ENCODE assay signal across 8 cellular contexts in the genomic region with DNA sequence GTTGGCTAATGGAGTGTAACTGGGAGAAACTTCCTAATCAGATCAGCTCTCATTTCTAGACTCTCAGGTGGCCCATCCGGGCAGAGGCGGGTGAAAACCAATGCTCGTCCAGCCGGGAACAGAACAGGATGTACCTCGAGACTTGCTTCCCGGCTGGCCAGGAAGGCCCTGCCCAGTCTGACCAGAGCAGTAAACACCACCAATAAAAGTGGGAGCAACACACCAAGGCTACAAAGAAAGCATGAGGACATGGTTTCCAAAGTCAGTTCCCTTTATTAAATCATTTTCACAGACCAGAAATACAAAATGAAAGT. TPM values are rescaled to one million over a fixed set of nuclear protein-coding genes. Genes with fewer than 3 reads are reported as not detected.
DNase-seq lines count a peak whose midpoint lies in the region; ATAC-seq and TF ChIP-seq lines count a peak whose summit lies in the region.

No MANE protein-coding gene starts in this region.

- H3K36me3 ChIP-seq in hepatocyte (replicated peaks; ENCODE audit: insufficient read depth, low read depth) (no peaks in the 10 kb centered on the region), smooth muscle cell (ENCODE audit: low read depth) (no peaks in the 10 kb centered on the region)

- H3K9me3 Mint-ChIP-seq in activated naive CD4-positive, alpha-beta T cell treated with anti-CD3 and anti-CD28 coated beads, Interleukin-2, amount 50 U/mL, for 72 hours: no peaks in the 10 kb centered on the region

- H3F3A ChIP-seq in smooth muscle cell (ENCODE audit: low read depth): peaks cover 27% of the 10 kb centered on the region

- no peak for ATAC-seq in activated naive CD4-positive, alpha-beta T cell treated with anti-CD3 and anti-CD28 coated beads, Interleukin-2, amount 50 U/mL, for 72 hours
- no peak for ATAC-seq in HG03354 (IDR thresholded peaks at IDR 0.05; ENCODE audit: poor library complexity, severe bottlenecking, unreplicated experiment)
- ATAC-seq in HG03139 (IDR thresholded peaks at IDR 0.05; ENCODE audit: unreplicated experiment): no peak

- no peaks in the 10 kb centered on the region for H3K27me3 ChIP-seq in hepatocyte
- no peaks in the 10 kb centered on the region for H3K27me3 ChIP-seq in smooth muscle cell (ENCODE audit: low read depth)

- no peak for TF ChIP-seq CTCF in hepatocyte (IDR thresholded peaks at IDR 0.05; ENCODE audit: poor library complexity)
- TF ChIP-seq CTCF in smooth muscle cell (IDR thresholded peaks at IDR 0.05; ENCODE audit: borderline replicate concordance, insufficient read depth, poor library complexity, severe bottlenecking): no peak

- WGBS in hepatocyte (ENCODE audit: low lambda C conversion rate, missing lambda C conversion rate): 11% methylated on average over 6 of the region's 6 CpGs
- 20% methylated on average over 6 of the region's 6 CpGs for WGBS in smooth muscle cell (ENCODE audit: low lambda C conversion rate)

- H3K4me2 ChIP-seq in hepatocyte: peak overlapping the region; percentile 80
- peak overlapping the region; percentile 100 for H3K4me2 ChIP-seq in smooth muscle cell

- H2AFZ ChIP-seq in hepatocyte (peak overlapping the region; percentile 48), smooth muscle cell (ENCODE audit: low read depth) (peak overlapping the region; percentile 65)

- H3K9me3 ChIP-seq in hepatocyte (ENCODE audit: low read depth): no peaks in the 10 kb centered on the region
- no peaks in the 10 kb centered on the region for H3K9me3 ChIP-seq in smooth muscle cell (replicated peaks; ENCODE audit: low read depth)

- H3K36me3 Mint-ChIP-seq in activated naive CD4-positive, alpha-beta T cell treated with anti-CD3 and anti-CD28 coated beads, Interleukin-2, amount 50 U/mL, for 72 hours: peaks cover 41 to 52% of the 10 kb centered on the region in 2 donors

- H3K27ac ChIP-seq in hepatocyte (peak overlapping the region; percentile 95), smooth muscle cell (ENCODE audit: low read depth) (peak overlapping the region; percentile 91)

- peak overlapping the region; percentile 89 for H3K9ac ChIP-seq in smooth muscle cell (ENCODE audit: low read depth)

- peaks cover 36% of the 10 kb centered on the region for H3K4me1 ChIP-seq in hepatocyte (ENCODE audit: insufficient read depth)
- H3K4me1 ChIP-seq in smooth muscle cell (ENCODE audit: low read depth): peaks cover 39% of the 10 kb centered on the region

- H4K20me1 ChIP-seq in hepatocyte (ENCODE audit: insufficient read depth, poor library complexity, severe bottlenecking) (peaks cover 9% of the 10 kb centered on the region), smooth muscle cell (ENCODE audit: low read depth) (peaks cover 20% of the 10 kb centered on the region)

- H3K4me3 ChIP-seq in hepatocyte (peak overlapping the region; percentile 6), smooth muscle cell (peak overlapping the region; percentile 95)

- peaks cover 28% of the 10 kb centered on the region for H3K79me2 ChIP-seq in hepatocyte
- peaks cover 31% of the 10 kb centered on the region for H3K79me2 ChIP-seq in smooth muscle cell (ENCODE audit: low read depth)

- DNase-seq in 8988T (peak; percentile 82), H4 (ENCODE audit: low spot score) (peak; percentile 29), hepatocyte (ENCODE audit: low spot score) (peak; percentile 73), smooth muscle cell (lab: John Stamatoyannopoulos, UW; ENCODE audit: unreplicated experiment) (no peak), GM03348 (ENCODE audit: low spot score) (no peak)
- no peak for DNase-seq in activated naive CD4-positive, alpha-beta T cell treated with anti-CD3 and anti-CD28 coated beads, Interleukin-2, amount 50 U/mL, for 72 hours (ENCODE audit: low spot score in 2 of 2)

- H3K27ac Mint-ChIP-seq in activated naive CD4-positive, alpha-beta T cell treated with anti-CD3 and anti-CD28 coated beads, Interleukin-2, amount 50 U/mL, for 72 hours: peak overlapping the region; percentile 87 to 97

- no peaks in the 10 kb centered on the region for H3K9me2 ChIP-seq in hepatocyte (replicated peaks; ENCODE audit: insufficient read depth)

RNA-seq across cellular contexts. Expression of a gene that starts 0.9 kb away (rescaled TPM):
- 12.6 and 18.2 TPM in 2 replicates for total RNA-seq in H4 (2014; rRNA removed; shearing (Covaris generic))
- 10 to 100 TPM in 1 of 2 donors, 1 to 10 TPM in 1; 5.6 to 17.7 TPM for total RNA-seq in activated naive CD4-positive, alpha-beta T cell treated with anti-CD3 and anti-CD28 coated beads, Interleukin-2, amount 50 U/mL, for 72 hours
- 30.7 and 54.9 TPM in 2 replicates for total RNA-seq in hepatocyte
- 104 and 114 TPM in 2 replicates for polyA plus RNA-seq in hepatocyte
- 39.0 and 46.3 TPM in 2 replicates for total RNA-seq in smooth muscle cell
- polyA plus RNA-seq in smooth muscle cell: 86.3 and 118 TPM in 2 replicates

RNA-seq across cellular contexts. Expression of a gene that starts 10.0 kb away (rescaled TPM):
- 123 and 145 TPM in 2 replicates for total RNA-seq in H4 (2014; rRNA removed; shearing (Covaris generic))
- total RNA-seq in activated naive CD4-positive, alpha-beta T cell treated with anti-CD3 and anti-CD28 coated beads, Interleukin-2, amount 50 U/mL, for 72 hours: 100 to 1,000 TPM in 1 of 2 donors, 10 to 100 TPM in 1; 59.9 to 250 TPM
- total RNA-seq in hepatocyte (64.6 and 68.6 TPM in 2 replicates), smooth muscle cell (57.6 and 64.9 TPM in 2 replicates)
- polyA plus RNA-seq in hepatocyte (34.0 and 42.3 TPM in 2 replicates), smooth muscle cell (46.0 and 53.2 TPM in 2 replicates)

RNA-seq across cellular contexts. Expression of a gene that starts 12.5 kb away (rescaled TPM):
- total RNA-seq in H4 (2014; rRNA removed; shearing (Covaris generic)): not detected in 2 replicates
- not detected for total RNA-seq in activated naive CD4-positive, alpha-beta T cell treated with anti-CD3 and anti-CD28 coated beads, Interleukin-2, amount 50 U/mL, for 72 hours
- total RNA-seq in hepatocyte: 0.16 TPM in 1 of 2 replicates, not detected in the other
- not detected in 2 replicates for polyA plus RNA-seq in hepatocyte
- total RNA-seq in smooth muscle cell: not detected in 2 replicates
- polyA plus RNA-seq in smooth muscle cell: 0.19 TPM in 1 of 2 replicates, not detected in the other

RNA-seq across cellular contexts. Expression of a gene that starts 55.3 kb away (rescaled TPM):
- not detected in 2 replicates for total RNA-seq in H4 (2014; rRNA removed; shearing (Covaris generic))
- total RNA-seq in activated naive CD4-positive, alpha-beta T cell treated with anti-CD3 and anti-CD28 coated beads, Interleukin-2, amount 50 U/mL, for 72 hours: not detected
- total RNA-seq in hepatocyte (not detected in 2 replicates), smooth muscle cell (not detected in 2 replicates)
- polyA plus RNA-seq in hepatocyte (not detected in 2 replicates), smooth muscle cell (not detected in 2 replicates)

Comparison
In these comparisons a context has a peak if more than half of its experiments do, and no peak if none do; other contexts are left out.
1. DNase-seq: peak in 8988T (single experiment), H4 (single experiment) and hepatocyte (single experiment); none in activated naive CD4-positive, alpha-beta T cell treated with anti-CD3 and anti-CD28 coated beads, Interleukin-2, amount 50 U/mL, for 72 hours (0 of 2), smooth muscle cell (single experiment) and GM03348 (single experiment).